In the genomic region with DNA sequence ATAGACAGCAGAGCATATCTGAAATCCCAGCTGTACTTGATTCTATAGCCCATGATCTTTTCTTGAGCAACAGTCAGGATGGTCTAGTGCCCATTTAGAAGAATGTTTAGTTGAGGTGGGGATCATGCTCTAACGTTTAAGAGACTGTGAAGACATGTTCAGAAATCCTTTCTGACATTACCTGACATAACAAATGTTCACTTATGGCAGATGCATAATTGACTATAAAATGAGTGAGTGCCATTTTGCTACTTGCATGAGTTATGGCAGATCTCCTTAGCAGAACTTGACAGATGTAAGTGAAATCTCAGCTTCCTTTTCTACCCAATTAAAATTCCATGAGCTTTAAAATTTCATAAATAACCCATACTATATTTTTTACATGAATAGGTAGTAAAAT, we compare ENCODE assay signal across 35 cellular contexts.
DNase-seq lines count a peak whose midpoint lies in the region; ATAC-seq, FAIRE-seq and TF ChIP-seq lines count a peak whose summit lies in the region.
"Had no signal": no experiment of that assay in that cellular context is flagged by ENCODE, and none has a peak within 500 bp of the region (broad histone marks: within the 10 kb centered on the region; RNA-seq: fewer than 3 reads in every experiment).

No MANE protein-coding gene starts in this region.

- POLR2A ChIA-PET in Panc1 (lab: Charles Lee), result no interaction called here

- H4K20me1 ChIP-seq in neural cell (ENCODE audit: insufficient read depth), result no peaks in the 10 kb centered on the region
- H4K20me1 ChIP-seq: BLaER1; BLaER1 treated with 17β-estradiol and CSF1 and Interleukin-3, amounts not matched to agents 10 nM and 100 nM had no signal

- CTCF ChIA-PET in Panc1 (lab: Charles Lee), result no interaction called here

- peak overlapping the region; percentile 23; the same call in 1 of the 2 replicates for H3K27ac ChIP-seq in Panc1 (ENCODE audit: low read length)
- H3K27ac ChIP-seq in neural cell (ENCODE audit: low read length), result no peak overlapping the region
- no peak overlapping the region for H3K27ac ChIP-seq in SJCRH30
- H3K27ac ChIP-seq: 22Rv1; A549; BLaER1; BLaER1 treated with 17β-estradiol and CSF1 and Interleukin-3, amounts not matched to agents 10 nM and 100 nM; C4-2B had no signal

- H3K36me3 ChIP-seq in Panc1 (ENCODE audit: control insufficient read depth, insufficient read depth, low read length) (no peaks in the 10 kb centered on the region), neural cell (ENCODE audit: insufficient read depth, low read length) (no peaks in the 10 kb centered on the region), SJCRH30 (no peaks in the 10 kb centered on the region)
- H3K36me3 ChIP-seq: BE2C; BLaER1; BLaER1 treated with 17β-estradiol and CSF1 and Interleukin-3, amounts not matched to agents 10 nM and 100 nM had no signal

- H3K9ac ChIP-seq in neural cell (ENCODE audit: low read length), result no peak overlapping the region
- H3K9ac ChIP-seq: BLaER1; BLaER1 treated with 17β-estradiol and CSF1 and Interleukin-3, amounts not matched to agents 10 nM and 100 nM had no signal

- peaks cover 13% of the 10 kb centered on the region for H3K4me1 ChIP-seq in Panc1 (ENCODE audit: control insufficient read depth, insufficient read depth, low read length)
- H3K4me1 ChIP-seq in SJCRH30, result no peaks in the 10 kb centered on the region
- H3K4me1 ChIP-seq: BE2C; BLaER1; BLaER1 treated with 17β-estradiol and CSF1 and Interleukin-3, amounts not matched to agents 10 nM and 100 nM had no signal

- in situ Hi-C loops in Panc1 (cut with HindIII; ENCODE audit: low pct_unique_long_range_greater_than_20kb, low sequenced_read_pairs), result no loop called here

- H3K9me3 ChIP-seq in Panc1 (ENCODE audit: control insufficient read depth, insufficient read depth, low read depth, low read length) (no peaks in the 10 kb centered on the region), neural cell (ENCODE audit: low read length) (no peaks in the 10 kb centered on the region), SJCRH30 (replicated peaks) (peaks cover 3% of the 10 kb centered on the region; the same call in 1 of the 2 replicates)
- H3K9me3 ChIP-seq: A549; BE2C; BLaER1; BLaER1 treated with 17β-estradiol and CSF1 and Interleukin-3, amounts not matched to agents 10 nM and 100 nM; Caco-2 had no signal

- H3K79me2 ChIP-seq in neural cell (replicated peaks; ENCODE audit: insufficient read depth, low read length), result no peaks in the 10 kb centered on the region

- ATAC-seq in Panc1, result no peak
- ATAC-seq: A549; CD8-positive, alpha-beta T cell had no signal

- no peak for TF ChIP-seq RAD21 in neural cell (conservative IDR thresholded peaks at IDR 0.05)

- intact Hi-C loops in Panc1 (cut with micrococcal nuclease; ENCODE audit: unreplicated experiment), result no loop called here

- TF ChIP-seq CTCF in Panc1 (IDR thresholded peaks at IDR 0.05) (no peak), neural cell (IDR thresholded peaks at IDR 0.05; ENCODE audit: poor library complexity, severe bottlenecking) (no peak)

- H3K9me2 ChIP-seq in neural cell (ENCODE audit: insufficient read depth, low read length), result no peaks in the 10 kb centered on the region

- peak; percentile 15 for FAIRE-seq in H54 (lab: Jason Lieb, UNC)
- FAIRE-seq in HTR-8/SVneo (lab: Jason Lieb, UNC), result peak; percentile 38
- FAIRE-seq: A204.1, A549, D721Med had no signal

- TF ChIP-seq POLR2A in H54 (IDR thresholded peaks at IDR 0.05; ENCODE audit: low read depth, low read length), result no peak

- H2AFZ ChIP-seq in neural cell (ENCODE audit: low read depth, low read length), result no peak overlapping the region

- no peak for DNase-seq in H54 (ENCODE audit: insufficient read length, low spot score)
- DNase-seq in HTR-8/SVneo (ENCODE audit: insufficient read length, low spot score), result no peak
- DNase-seq in Panc1 (ENCODE audit: low read depth, low spot score), result no peak
- DNase-seq in NCI-H2081 (lab: John Stamatoyannopoulos, UW), result no peak
- no peak for DNase-seq in DMS53 treated with DMSO at 0.1 percent for 48 hours (lab: John Stamatoyannopoulos, UW; ENCODE audit: unreplicated experiment)
- DNase-seq in SJCRH30, result no peak
- DNase-seq in NCI-H1092 treated with DMSO at 0.1 percent for 48 hours (lab: John Stamatoyannopoulos, UW), result no peak
- DNase-seq: 8988T; ACHN; AML-193; BE2C; C1 segment of cervical spinal cord; Caco-2; Calu3; CD4-positive, alpha-beta memory T cell; CD4-positive, alpha-beta T cell; CD4-positive, CD25-positive, alpha-beta regulatory T cell; CD8-positive, alpha-beta memory T cell; CD8-positive, alpha-beta T cell; COR-L47; DMS 273 treated with DMSO at 0.1 percent for 48 hours; DMS153; DMS53; DMS79; DMS79 treated with DMSO at 0.1 percent for 48 hours; DND-41; EL had no signal

- H3K27me3 ChIP-seq in Panc1 (ENCODE audit: control insufficient read depth, insufficient read depth, low read length) (no peaks in the 10 kb centered on the region), neural cell (ENCODE audit: insufficient read depth, low read depth, low read length) (no peaks in the 10 kb centered on the region), SJCRH30 (no peaks in the 10 kb centered on the region)
- H3K27me3 ChIP-seq: BE2C; BLaER1; BLaER1 treated with 17β-estradiol and CSF1 and Interleukin-3, amounts not matched to agents 10 nM and 100 nM had no signal

- no peaks in the 10 kb centered on the region for H3F3A ChIP-seq in neural cell (ENCODE audit: insufficient read depth, low read length, poor library complexity, severe bottlenecking)

- BruUV-seq in Panc1 (replicated peaks; lab: Mats Ljungman, UMichigan), result no TSS peak

- TF ChIP-seq EP300 in neural cell (conservative IDR thresholded peaks at IDR 0.05; ENCODE audit: poor library complexity, severe bottlenecking), result peak; percentile 96

- H3K4me2 ChIP-seq in neural cell (ENCODE audit: low read length), result no peak overlapping the region
- H3K4me2 ChIP-seq: A549; BLaER1; BLaER1 treated with 17β-estradiol and CSF1 and Interleukin-3, amounts not matched to agents 10 nM and 100 nM had no signal

- no peak overlapping the region for H3K4me3 ChIP-seq in Panc1 (ENCODE audit: low read depth in 2 of 2, low read length in 2 of 2)
- H3K4me3 ChIP-seq in neural cell (ENCODE audit: low read length), result no peak overlapping the region
- H3K4me3 ChIP-seq in SJCRH30, result no peak overlapping the region
- H3K4me3 ChIP-seq: A549; BLaER1; BLaER1 treated with 17β-estradiol and CSF1 and Interleukin-3, amounts not matched to agents 10 nM and 100 nM had no signal

TF ChIP-seq in neural cell, 6 proteins besides CTCF, POLR2A, EP300 and RAD21:
- TF ChIP-seq TAF1 (IDR thresholded peaks at IDR 0.05; ENCODE audit: low read depth) (no peak), MXI1 (conservative IDR thresholded peaks at IDR 0.05; ENCODE audit: poor library complexity, severe bottlenecking) (no peak), POLR2AphosphoS5 (IDR thresholded peaks at IDR 0.05) (peak; percentile 81), SMC3 (conservative IDR thresholded peaks at IDR 0.05; ENCODE audit: poor library complexity) (no peak), EZH2 (IDR thresholded peaks at IDR 0.05; ENCODE audit: borderline replicate concordance, insufficient read depth, low read length, poor library complexity, severe bottlenecking) (no peak)
